In the genomic region with DNA sequence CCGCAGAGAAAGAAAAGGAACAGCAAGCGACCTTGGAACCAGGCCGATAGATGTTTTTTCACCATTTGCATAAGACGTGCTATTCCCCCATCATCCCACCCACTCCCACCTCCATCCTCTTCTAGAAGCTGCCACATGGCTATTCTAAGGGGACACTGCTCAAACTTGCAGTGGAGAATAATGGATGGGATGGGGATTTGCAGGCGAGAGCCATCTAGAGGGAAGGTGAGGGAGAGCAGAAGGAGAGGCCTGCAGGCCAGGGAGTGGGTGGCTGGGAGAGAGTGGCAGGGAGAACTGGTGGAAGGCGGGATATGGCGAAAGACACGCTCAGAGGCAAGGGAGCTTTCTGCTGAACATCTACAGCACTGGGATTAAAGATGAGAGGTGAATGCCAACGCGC, we compare ENCODE assay signal across 1 cellular context.
TF ChIP-seq lines count a peak whose summit lies in the region.

No MANE protein-coding gene starts in this region.

TF ChIP-seq in HEK293, 187 proteins besides CTCF, POLR2A, EP300 and RAD21 (continued from another document):
- TF ChIP-seq, protein P1, sequence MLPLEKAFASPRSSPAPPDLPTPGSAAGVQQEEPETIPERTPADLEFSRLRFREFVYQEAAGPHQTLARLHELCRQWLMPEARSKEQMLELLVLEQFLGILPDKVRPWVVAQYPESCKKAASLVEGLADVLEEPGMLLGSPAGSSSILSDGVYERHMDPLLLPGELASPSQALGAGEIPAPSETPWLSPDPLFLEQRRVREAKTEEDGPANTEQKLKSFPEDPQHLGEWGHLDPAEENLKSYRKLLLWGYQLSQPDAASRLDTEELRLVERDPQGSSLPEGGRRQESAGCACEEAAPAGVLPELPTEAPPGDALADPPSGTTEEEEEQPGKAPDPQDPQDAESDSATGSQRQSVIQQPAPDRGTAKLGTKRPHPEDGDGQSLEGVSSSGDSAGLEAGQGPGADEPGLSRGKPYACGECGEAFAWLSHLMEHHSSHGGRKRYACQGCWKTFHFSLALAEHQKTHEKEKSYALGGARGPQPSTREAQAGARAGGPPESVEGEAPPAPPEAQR (tag by site-specific recombination; IDR thresholded peaks at IDR 0.05) = no peak
- no peak for TF ChIP-seq ZNF670 (tag by site-specific recombination; IDR thresholded peaks at IDR 0.05; ENCODE audit: low read depth)
- TF ChIP-seq KLF10 (tag by site-specific recombination; IDR thresholded peaks at IDR 0.05) = no peak
- no peak for TF ChIP-seq ZNF501 (tag by site-specific recombination; IDR thresholded peaks at IDR 0.05)
- no peak for TF ChIP-seq ZNF416 (tag by site-specific recombination; IDR thresholded peaks at IDR 0.05)
- TF ChIP-seq HOXC10 (CRISPR knock-in tag; IDR thresholded peaks at IDR 0.05) = no peak
- 0 out of 2 replicates have a peak, but pooled peaks have one; percentile 27 for TF ChIP-seq YY2 (tag by site-specific recombination; IDR thresholded peaks at IDR 0.05)
- TF ChIP-seq, protein P2, sequence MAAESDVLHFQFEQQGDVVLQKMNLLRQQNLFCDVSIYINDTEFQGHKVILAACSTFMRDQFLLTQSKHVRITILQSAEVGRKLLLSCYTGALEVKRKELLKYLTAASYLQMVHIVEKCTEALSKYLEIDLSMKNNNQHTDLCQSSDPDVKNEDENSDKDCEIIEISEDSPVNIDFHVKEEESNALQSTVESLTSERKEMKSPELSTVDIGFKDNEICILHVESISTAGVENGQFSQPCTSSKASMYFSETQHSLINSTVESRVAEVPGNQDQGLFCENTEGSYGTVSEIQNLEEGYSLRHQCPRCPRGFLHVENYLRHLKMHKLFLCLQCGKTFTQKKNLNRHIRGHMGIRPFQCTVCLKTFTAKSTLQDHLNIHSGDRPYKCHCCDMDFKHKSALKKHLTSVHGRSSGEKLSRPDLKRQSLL (tag by site-specific recombination; IDR thresholded peaks at IDR 0.05) = no peak
- no peak for TF ChIP-seq ZNF660 (tag by site-specific recombination; IDR thresholded peaks at IDR 0.05)
- TF ChIP-seq, protein P3, sequence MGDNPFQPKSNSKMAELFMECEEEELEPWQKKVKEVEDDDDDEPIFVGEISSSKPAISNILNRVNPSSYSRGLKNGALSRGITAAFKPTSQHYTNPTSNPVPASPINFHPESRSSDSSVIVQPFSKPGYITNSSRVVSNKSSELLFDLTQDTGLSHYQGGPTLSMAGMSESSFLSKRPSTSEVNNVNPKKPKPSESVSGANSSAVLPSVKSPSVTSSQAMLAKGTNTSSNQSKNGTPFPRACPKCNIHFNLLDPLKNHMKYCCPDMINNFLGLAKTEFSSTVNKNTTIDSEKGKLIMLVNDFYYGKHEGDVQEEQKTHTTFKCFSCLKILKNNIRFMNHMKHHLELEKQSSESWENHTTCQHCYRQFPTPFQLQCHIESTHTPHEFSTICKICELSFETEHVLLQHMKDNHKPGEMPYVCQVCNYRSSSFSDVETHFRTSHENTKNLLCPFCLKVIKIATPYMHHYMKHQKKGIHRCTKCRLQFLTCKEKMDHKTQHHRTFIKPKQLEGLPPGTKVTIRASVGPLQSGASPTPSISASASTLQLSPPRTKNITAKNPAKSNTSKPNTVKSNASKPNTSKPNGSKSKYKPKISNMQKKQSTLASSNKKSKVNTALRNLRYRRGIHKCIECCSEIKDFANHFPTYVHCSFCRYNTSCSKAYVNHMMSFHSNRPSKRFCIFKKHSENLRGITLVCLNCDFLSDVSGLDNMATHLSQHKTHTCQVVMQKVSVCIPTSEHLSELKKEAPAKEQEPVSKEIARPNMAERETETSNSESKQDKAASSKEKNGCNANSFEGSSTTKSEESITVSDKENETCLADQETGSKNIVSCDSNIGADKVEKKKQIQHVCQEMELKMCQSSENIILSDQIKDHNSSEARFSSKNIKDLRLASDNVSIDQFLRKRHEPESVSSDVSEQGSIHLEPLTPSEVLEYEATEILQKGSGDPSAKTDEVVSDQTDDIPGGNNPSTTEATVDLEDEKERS (tag by site-specific recombination; IDR thresholded peaks at IDR 0.05) = no peak
- TF ChIP-seq PRDM1 (tag by site-specific recombination; IDR thresholded peaks at IDR 0.05) = peak; percentile 85
- TF ChIP-seq ZNF112 (tag by site-specific recombination; IDR thresholded peaks at IDR 0.05) = no peak
- peak; percentile 47; the same call in 1 of the 2 replicates for TF ChIP-seq ZNF341 (tag by site-specific recombination; IDR thresholded peaks at IDR 0.05; ENCODE audit: low read depth)
- TF ChIP-seq ZNF146 (tag by site-specific recombination; IDR thresholded peaks at IDR 0.05) = no peak
- TF ChIP-seq ZNF16 (tag by site-specific recombination; IDR thresholded peaks at IDR 0.05; ENCODE audit: low read depth) = no peak
- no peak for TF ChIP-seq ZFP41 (tag by site-specific recombination; IDR thresholded peaks at IDR 0.05; ENCODE audit: borderline replicate concordance)
- TF ChIP-seq ZFHX2 (tag by site-specific recombination; conservative IDR thresholded peaks at IDR 0.05) = peak; percentile 85
- no peak for TF ChIP-seq ZNF302 (tag by site-specific recombination; IDR thresholded peaks at IDR 0.05; ENCODE audit: low read depth)
- TF ChIP-seq, protein P4, sequence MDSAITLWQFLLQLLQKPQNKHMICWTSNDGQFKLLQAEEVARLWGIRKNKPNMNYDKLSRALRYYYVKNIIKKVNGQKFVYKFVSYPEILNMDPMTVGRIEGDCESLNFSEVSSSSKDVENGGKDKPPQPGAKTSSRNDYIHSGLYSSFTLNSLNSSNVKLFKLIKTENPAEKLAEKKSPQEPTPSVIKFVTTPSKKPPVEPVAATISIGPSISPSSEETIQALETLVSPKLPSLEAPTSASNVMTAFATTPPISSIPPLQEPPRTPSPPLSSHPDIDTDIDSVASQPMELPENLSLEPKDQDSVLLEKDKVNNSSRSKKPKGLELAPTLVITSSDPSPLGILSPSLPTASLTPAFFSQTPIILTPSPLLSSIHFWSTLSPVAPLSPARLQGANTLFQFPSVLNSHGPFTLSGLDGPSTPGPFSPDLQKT (IDR thresholded peaks at IDR 0.05; ENCODE audit: borderline replicate concordance, low read depth, low read length) = no peak
- no peak for TF ChIP-seq ZNF404 (tag by site-specific recombination; IDR thresholded peaks at IDR 0.05)
- TF ChIP-seq ZNF701 (tag by site-specific recombination; IDR thresholded peaks at IDR 0.05) = 0 out of 2 replicates have a peak, but pooled peaks have one; percentile 37
- TF ChIP-seq, protein P5, sequence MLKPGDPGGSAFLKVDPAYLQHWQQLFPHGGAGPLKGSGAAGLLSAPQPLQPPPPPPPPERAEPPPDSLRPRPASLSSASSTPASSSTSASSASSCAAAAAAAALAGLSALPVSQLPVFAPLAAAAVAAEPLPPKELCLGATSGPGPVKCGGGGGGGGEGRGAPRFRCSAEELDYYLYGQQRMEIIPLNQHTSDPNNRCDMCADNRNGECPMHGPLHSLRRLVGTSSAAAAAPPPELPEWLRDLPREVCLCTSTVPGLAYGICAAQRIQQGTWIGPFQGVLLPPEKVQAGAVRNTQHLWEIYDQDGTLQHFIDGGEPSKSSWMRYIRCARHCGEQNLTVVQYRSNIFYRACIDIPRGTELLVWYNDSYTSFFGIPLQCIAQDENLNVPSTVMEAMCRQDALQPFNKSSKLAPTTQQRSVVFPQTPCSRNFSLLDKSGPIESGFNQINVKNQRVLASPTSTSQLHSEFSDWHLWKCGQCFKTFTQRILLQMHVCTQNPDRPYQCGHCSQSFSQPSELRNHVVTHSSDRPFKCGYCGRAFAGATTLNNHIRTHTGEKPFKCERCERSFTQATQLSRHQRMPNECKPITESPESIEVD (tag by site-specific recombination; IDR thresholded peaks at IDR 0.05) = no peak
- no peak for TF ChIP-seq SCRT1 (tag by site-specific recombination; IDR thresholded peaks at IDR 0.05; ENCODE audit: borderline replicate concordance)
- TF ChIP-seq ZBTB1 (tag by site-specific recombination; IDR thresholded peaks at IDR 0.05) = no peak
- no peak for TF ChIP-seq ZNF610 (tag by site-specific recombination; IDR thresholded peaks at IDR 0.05; ENCODE audit: borderline replicate concordance)
- no peak for TF ChIP-seq ZNF350 (tag by site-specific recombination; IDR thresholded peaks at IDR 0.05)
- TF ChIP-seq, protein P6, sequence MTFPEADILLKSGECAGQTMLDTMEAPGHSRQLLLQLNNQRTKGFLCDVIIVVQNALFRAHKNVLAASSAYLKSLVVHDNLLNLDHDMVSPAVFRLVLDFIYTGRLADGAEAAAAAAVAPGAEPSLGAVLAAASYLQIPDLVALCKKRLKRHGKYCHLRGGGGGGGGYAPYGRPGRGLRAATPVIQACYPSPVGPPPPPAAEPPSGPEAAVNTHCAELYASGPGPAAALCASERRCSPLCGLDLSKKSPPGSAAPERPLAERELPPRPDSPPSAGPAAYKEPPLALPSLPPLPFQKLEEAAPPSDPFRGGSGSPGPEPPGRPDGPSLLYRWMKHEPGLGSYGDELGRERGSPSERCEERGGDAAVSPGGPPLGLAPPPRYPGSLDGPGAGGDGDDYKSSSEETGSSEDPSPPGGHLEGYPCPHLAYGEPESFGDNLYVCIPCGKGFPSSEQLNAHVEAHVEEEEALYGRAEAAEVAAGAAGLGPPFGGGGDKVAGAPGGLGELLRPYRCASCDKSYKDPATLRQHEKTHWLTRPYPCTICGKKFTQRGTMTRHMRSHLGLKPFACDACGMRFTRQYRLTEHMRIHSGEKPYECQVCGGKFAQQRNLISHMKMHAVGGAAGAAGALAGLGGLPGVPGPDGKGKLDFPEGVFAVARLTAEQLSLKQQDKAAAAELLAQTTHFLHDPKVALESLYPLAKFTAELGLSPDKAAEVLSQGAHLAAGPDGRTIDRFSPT (tag by site-specific recombination; IDR thresholded peaks at IDR 0.05) = no peak
- TF ChIP-seq KLF1 (tag by site-specific recombination; IDR thresholded peaks at IDR 0.05) = no peak
- TF ChIP-seq ZNF830 (tag by site-specific recombination; IDR thresholded peaks at IDR 0.05; ENCODE audit: low read depth) = no peak
- no peak for TF ChIP-seq ZNF133 (tag by site-specific recombination; IDR thresholded peaks at IDR 0.05)
- TF ChIP-seq, protein P7, sequence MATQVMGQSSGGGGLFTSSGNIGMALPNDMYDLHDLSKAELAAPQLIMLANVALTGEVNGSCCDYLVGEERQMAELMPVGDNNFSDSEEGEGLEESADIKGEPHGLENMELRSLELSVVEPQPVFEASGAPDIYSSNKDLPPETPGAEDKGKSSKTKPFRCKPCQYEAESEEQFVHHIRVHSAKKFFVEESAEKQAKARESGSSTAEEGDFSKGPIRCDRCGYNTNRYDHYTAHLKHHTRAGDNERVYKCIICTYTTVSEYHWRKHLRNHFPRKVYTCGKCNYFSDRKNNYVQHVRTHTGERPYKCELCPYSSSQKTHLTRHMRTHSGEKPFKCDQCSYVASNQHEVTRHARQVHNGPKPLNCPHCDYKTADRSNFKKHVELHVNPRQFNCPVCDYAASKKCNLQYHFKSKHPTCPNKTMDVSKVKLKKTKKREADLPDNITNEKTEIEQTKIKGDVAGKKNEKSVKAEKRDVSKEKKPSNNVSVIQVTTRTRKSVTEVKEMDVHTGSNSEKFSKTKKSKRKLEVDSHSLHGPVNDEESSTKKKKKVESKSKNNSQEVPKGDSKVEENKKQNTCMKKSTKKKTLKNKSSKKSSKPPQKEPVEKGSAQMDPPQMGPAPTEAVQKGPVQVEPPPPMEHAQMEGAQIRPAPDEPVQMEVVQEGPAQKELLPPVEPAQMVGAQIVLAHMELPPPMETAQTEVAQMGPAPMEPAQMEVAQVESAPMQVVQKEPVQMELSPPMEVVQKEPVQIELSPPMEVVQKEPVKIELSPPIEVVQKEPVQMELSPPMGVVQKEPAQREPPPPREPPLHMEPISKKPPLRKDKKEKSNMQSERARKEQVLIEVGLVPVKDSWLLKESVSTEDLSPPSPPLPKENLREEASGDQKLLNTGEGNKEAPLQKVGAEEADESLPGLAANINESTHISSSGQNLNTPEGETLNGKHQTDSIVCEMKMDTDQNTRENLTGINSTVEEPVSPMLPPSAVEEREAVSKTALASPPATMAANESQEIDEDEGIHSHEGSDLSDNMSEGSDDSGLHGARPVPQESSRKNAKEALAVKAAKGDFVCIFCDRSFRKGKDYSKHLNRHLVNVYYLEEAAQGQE (tag by site-specific recombination; IDR thresholded peaks at IDR 0.05) = no peak
- no peak for TF ChIP-seq ZNF792 (tag by site-specific recombination; IDR thresholded peaks at IDR 0.05)
- TF ChIP-seq ZNF529 (tag by site-specific recombination; IDR thresholded peaks at IDR 0.05; ENCODE audit: insufficient replicate concordance) = no peak
- no peak for TF ChIP-seq ZNF48 (tag by site-specific recombination; IDR thresholded peaks at IDR 0.05)
- no peak for TF ChIP-seq ZNF530 (tag by site-specific recombination; IDR thresholded peaks at IDR 0.05; ENCODE audit: low read depth)
- no peak for TF ChIP-seq ZNF571 (tag by site-specific recombination; IDR thresholded peaks at IDR 0.05)
- peak; percentile 89 for TF ChIP-seq MZF1 (tag by site-specific recombination; IDR thresholded peaks at IDR 0.05; ENCODE audit: borderline replicate concordance)
- peak; percentile 53 for TF ChIP-seq EGR2 (tag by site-specific recombination; IDR thresholded peaks at IDR 0.05; ENCODE audit: low read depth)
